ENCODE assay signal across 19 cellular contexts in the genomic region with DNA sequence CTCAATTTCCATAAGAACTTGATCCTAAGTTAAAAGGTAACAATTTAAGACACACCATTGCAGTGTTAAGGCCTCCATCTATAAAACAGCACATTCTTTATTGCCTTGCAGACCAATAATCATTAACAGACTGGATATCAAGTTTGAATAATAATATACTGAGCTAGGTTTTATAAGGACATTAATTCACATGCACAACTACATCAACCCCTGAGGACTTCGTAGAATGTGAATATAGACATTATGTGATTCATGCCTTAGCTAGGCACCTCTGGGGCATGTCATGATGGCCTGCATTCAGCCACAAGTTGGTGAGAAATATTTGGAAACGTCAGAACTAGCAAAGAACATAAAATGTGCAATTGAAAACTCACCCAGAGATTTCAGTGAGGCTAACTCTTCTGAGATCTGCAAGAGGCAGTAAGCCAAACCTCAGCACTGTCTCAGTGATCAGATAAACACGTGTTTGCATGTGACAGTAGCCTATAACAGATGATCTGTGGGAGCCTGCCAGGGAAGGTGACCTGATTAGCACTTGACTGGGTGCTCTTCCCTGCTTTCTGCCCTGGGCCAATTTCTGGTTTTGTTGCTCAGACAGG.
A peak's percentile ranks its signal among the peaks of the same experiment; 100 is the strongest.
DNase-seq lines count a peak whose midpoint lies in the region; ATAC-seq, FAIRE-seq and TF ChIP-seq lines count a peak whose summit lies in the region.
"Had no signal": no experiment of that assay in that cellular context is flagged by ENCODE, and none has a peak within 500 bp of the region (broad histone marks: within the 10 kb centered on the region; RNA-seq: fewer than 3 reads in every experiment).

No MANE protein-coding gene starts in this region.

- no peak overlapping the region for H3K4me3 ChIP-seq in brain microvascular endothelial cell (ENCODE audit: low read depth, low read length)
- H3K4me3 ChIP-seq: breast epithelium, mucosa of descending colon had no signal

- FAIRE-seq in urothelium cell line (lab: Jason Lieb, UNC): no peak
- FAIRE-seq: GM18507 had no signal

- H3K27me3 ChIP-seq in brain microvascular endothelial cell (replicated peaks): no peaks in the 10 kb centered on the region
- H3K27me3 ChIP-seq: breast epithelium had no signal

- ATAC-seq in GM21786 (IDR thresholded peaks at IDR 0.05; ENCODE audit: unreplicated experiment) (no peak), GM19455 (IDR thresholded peaks at IDR 0.05; ENCODE audit: unreplicated experiment) (no peak)
- ATAC-seq: activated naive CD4-positive, alpha-beta T cell treated with anti-CD3 and anti-CD28 coated beads, Interleukin-2, amount 50 U/mL, for 72 hours; mucosa of descending colon had no signal

- H3K27ac ChIP-seq in brain microvascular endothelial cell: peak overlapping the region; percentile 24
- H3K27ac ChIP-seq: breast epithelium had no signal

- in situ Hi-C loops in brain microvascular endothelial cell (cut with HindIII; ENCODE audit: low pct_ligation_motif_present, low sequenced_read_pairs): no loop called here

- no peaks in the 10 kb centered on the region for H3K36me3 ChIP-seq in brain microvascular endothelial cell (replicated peaks)
- H3K36me3 ChIP-seq: breast epithelium had no signal

- TF ChIP-seq CTCF in brain microvascular endothelial cell (IDR thresholded peaks at IDR 0.05; ENCODE audit: low read depth, low read length, missing control alignments): no peak

- DNase-seq in AG20443 (ENCODE audit: low spot score) (peak; percentile 22), HT1080 (ENCODE audit: low read depth) (peak; percentile 24), brain microvascular endothelial cell (peak; percentile 69), kidney tubule cell (ENCODE audit: low spot score) (peak; percentile 61), SIG-M5 treated with dmso at 0.1 percent for 504 hours (lab: John Stamatoyannopoulos, UW; ENCODE audit: unreplicated experiment) (no peak), urothelium cell line (ENCODE audit: low spot score) (no peak)
- DNase-seq: CD4-positive, alpha-beta T cell; DMS79 treated with DMSO at 0.1 percent for 48 hours; mucosa of descending colon; NCI-H2107; NCI-H748 treated with DMSO at 0.1 percent for 48 hours; SIG-M5; stimulated activated CD8-positive, alpha-beta memory T cell treated with anti-CD3 and anti-CD28 coated beads, Interleukin-4, amount 100 ng/mL, for 48 hours; substantia nigra had no signal

Comparison
In these comparisons a context has a peak if more than half of its experiments do, and no peak if none do; other contexts are left out.
1. DNase-seq: peak in AG20443 (single experiment), HT1080 (single experiment), brain microvascular endothelial cell (single experiment) and kidney tubule cell (single experiment); none in SIG-M5 treated with dmso at 0.1 percent for 504 hours (single experiment) and urothelium cell line (single experiment).